27 cellular contexts compared by ENCODE assay signal in the genomic region with DNA sequence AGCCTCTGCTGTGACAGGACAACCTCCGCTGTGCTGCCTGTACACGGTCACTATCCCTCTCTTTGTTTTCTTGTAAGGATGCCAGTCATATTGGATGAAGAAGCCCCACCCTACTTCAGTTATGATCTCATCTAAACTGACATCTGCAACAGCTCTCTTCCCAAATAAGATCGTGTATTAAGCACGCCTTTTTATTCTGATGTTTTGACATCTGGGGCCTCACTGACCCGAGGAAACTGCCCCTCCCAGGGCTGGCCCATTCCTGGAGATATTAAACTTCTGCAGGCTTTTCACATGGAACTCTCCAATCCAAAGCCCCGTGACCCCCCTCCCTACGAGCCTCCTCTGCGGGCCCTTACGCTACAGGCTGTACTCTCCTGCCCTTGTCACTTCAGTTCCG.
"Had no signal": no experiment of that assay in that cellular context is flagged by ENCODE, and none has a peak within 500 bp of the region (broad histone marks: within the 10 kb centered on the region; RNA-seq: fewer than 3 reads in every experiment).

No MANE protein-coding gene starts in this region.

- ATAC-seq: activated T-helper 17 cell treated with anti-CD3 and anti-CD28 coated beads, Interleukin-2, amount 50 U/mL, for 72 hours; naive thymus-derived CD8-positive, alpha-beta T cell had no signal

- H3K4me3 ChIP-seq: esophagus muscularis mucosa, hepatocyte, neural progenitor cell, psoas muscle, spleen, testis had no signal

- H3K4me3 Mint-ChIP-seq: activated CD4-positive, alpha-beta memory T cell treated with anti-CD3 and anti-CD28 coated beads, Interleukin-2, amount 10 ng/mL, durations not matched to agents 7 days and 5 days; activated CD4-positive, alpha-beta T cell treated with anti-CD3 and anti-CD28 coated beads, Interleukin-2, amount 10 ng/mL, durations not matched to agents 7 days and 5 days; activated T-cell treated with anti-CD3 and anti-CD28 coated beads, Interleukin-2, amount 50 U/mL, for 24 hours; activated T-helper 17 cell treated with anti-CD3 and anti-CD28 coated beads, Interleukin-2, amount 50 U/mL, for 72 hours; dendritic cell treated with granulocyte-macrophage colony-stimulating factor and Interleukin-4, amounts not matched to agents 40 ng/mL and 50 ng/mL, for 4 days; endodermal cell; naive thymus-derived CD8-positive, alpha-beta T cell; neural progenitor cell had no signal

- H3K4me1 Mint-ChIP-seq: activated CD4-positive, alpha-beta memory T cell treated with anti-CD3 and anti-CD28 coated beads, Interleukin-2, amount 10 ng/mL, durations not matched to agents 7 days and 5 days; activated CD4-positive, alpha-beta T cell treated with anti-CD3 and anti-CD28 coated beads, Interleukin-2, amount 10 ng/mL, durations not matched to agents 7 days and 5 days; activated T-helper 17 cell treated with anti-CD3 and anti-CD28 coated beads, Interleukin-2, amount 50 U/mL, for 72 hours; neural progenitor cell had no signal

- H3K4me1 ChIP-seq: parathyroid adenoma, spleen, testis had no signal

- H3K27ac Mint-ChIP-seq: activated CD4-positive, alpha-beta memory T cell treated with anti-CD3 and anti-CD28 coated beads, Interleukin-2, amount 10 ng/mL, durations not matched to agents 7 days and 5 days; activated CD4-positive, alpha-beta T cell treated with anti-CD3 and anti-CD28 coated beads, Interleukin-2, amount 10 ng/mL, durations not matched to agents 7 days and 5 days; activated T-cell treated with anti-CD3 and anti-CD28 coated beads, Interleukin-2, amount 50 U/mL, for 24 hours; activated T-helper 17 cell treated with anti-CD3 and anti-CD28 coated beads, Interleukin-2, amount 50 U/mL, for 72 hours; dendritic cell treated with granulocyte-macrophage colony-stimulating factor and Interleukin-4, amounts not matched to agents 40 ng/mL and 50 ng/mL, for 4 days; endodermal cell; neural progenitor cell had no signal

- DNase-seq: activated CD4-positive, alpha-beta memory T cell treated with anti-CD3 and anti-CD28 coated beads, Interleukin-2, amount 10 ng/mL, durations not matched to agents 7 days and 5 days; activated CD4-positive, alpha-beta T cell treated with anti-CD3 and anti-CD28 coated beads for 1 hour; activated CD4-positive, alpha-beta T cell treated with anti-CD3 and anti-CD28 coated beads, Interleukin-2, amount 10 ng/mL, durations not matched to agents 7 days and 5 days; activated CD8-positive, alpha-beta memory T cell treated with anti-CD3 and anti-CD28 coated beads, Interleukin-2, amount 50 U/mL, for 48 hours; activated gamma-delta T cell treated with Interleukin-2 at 50 U/mL for 16 hours; activated naive CD4-positive, alpha-beta T cell treated with anti-CD3 and anti-CD28 coated beads, Interleukin-2, amount 50 U/mL, for 16 hours; activated T-cell treated with anti-CD3 and anti-CD28 coated beads, Interleukin-2, amount 50 U/mL, for 24 hours; amniotic stem cell; brain microvascular endothelial cell; central memory CD4-positive, alpha-beta T cell; endodermal cell; foreskin melanocyte; islet precursor cell; naive thymus-derived CD8-positive, alpha-beta T cell; occipital lobe; spleen; stimulated activated naive CD4-positive, alpha-beta T cell; T-helper 2 cell; testis; trophoblast cell had no signal

- H3K27me3 ChIP-seq: brain microvascular endothelial cell, esophagus muscularis mucosa, hepatocyte, neural progenitor cell, spleen, testis had no signal

- H3K27me3 Mint-ChIP-seq: activated CD4-positive, alpha-beta memory T cell treated with anti-CD3 and anti-CD28 coated beads, Interleukin-2, amount 10 ng/mL, durations not matched to agents 7 days and 5 days; activated CD4-positive, alpha-beta T cell treated with anti-CD3 and anti-CD28 coated beads, Interleukin-2, amount 10 ng/mL, durations not matched to agents 7 days and 5 days; activated T-cell treated with anti-CD3 and anti-CD28 coated beads, Interleukin-2, amount 50 U/mL, for 24 hours; activated T-helper 17 cell treated with anti-CD3 and anti-CD28 coated beads, Interleukin-2, amount 50 U/mL, for 72 hours; dendritic cell treated with granulocyte-macrophage colony-stimulating factor and Interleukin-4, amounts not matched to agents 40 ng/mL and 50 ng/mL, for 4 days; naive thymus-derived CD8-positive, alpha-beta T cell had no signal

- H3K27ac ChIP-seq: brain microvascular endothelial cell, neural progenitor cell, parathyroid adenoma, psoas muscle, spleen, testis had no signal

- H3K36me3 ChIP-seq: neural progenitor cell had no signal

- H3K9me3 Mint-ChIP-seq: activated CD4-positive, alpha-beta memory T cell treated with anti-CD3 and anti-CD28 coated beads, Interleukin-2, amount 10 ng/mL, durations not matched to agents 7 days and 5 days; activated CD4-positive, alpha-beta T cell treated with anti-CD3 and anti-CD28 coated beads, Interleukin-2, amount 10 ng/mL, durations not matched to agents 7 days and 5 days; activated T-cell treated with anti-CD3 and anti-CD28 coated beads, Interleukin-2, amount 50 U/mL, for 24 hours; activated T-helper 17 cell treated with anti-CD3 and anti-CD28 coated beads, Interleukin-2, amount 50 U/mL, for 72 hours; dendritic cell treated with granulocyte-macrophage colony-stimulating factor and Interleukin-4, amounts not matched to agents 40 ng/mL and 50 ng/mL, for 4 days; endodermal cell; naive thymus-derived CD8-positive, alpha-beta T cell had no signal

- H3K9me3 ChIP-seq: esophagus muscularis mucosa, psoas muscle, spleen, testis had no signal
